Comparison of ENCODE assay signal across 9 cellular contexts in the genomic region with DNA sequence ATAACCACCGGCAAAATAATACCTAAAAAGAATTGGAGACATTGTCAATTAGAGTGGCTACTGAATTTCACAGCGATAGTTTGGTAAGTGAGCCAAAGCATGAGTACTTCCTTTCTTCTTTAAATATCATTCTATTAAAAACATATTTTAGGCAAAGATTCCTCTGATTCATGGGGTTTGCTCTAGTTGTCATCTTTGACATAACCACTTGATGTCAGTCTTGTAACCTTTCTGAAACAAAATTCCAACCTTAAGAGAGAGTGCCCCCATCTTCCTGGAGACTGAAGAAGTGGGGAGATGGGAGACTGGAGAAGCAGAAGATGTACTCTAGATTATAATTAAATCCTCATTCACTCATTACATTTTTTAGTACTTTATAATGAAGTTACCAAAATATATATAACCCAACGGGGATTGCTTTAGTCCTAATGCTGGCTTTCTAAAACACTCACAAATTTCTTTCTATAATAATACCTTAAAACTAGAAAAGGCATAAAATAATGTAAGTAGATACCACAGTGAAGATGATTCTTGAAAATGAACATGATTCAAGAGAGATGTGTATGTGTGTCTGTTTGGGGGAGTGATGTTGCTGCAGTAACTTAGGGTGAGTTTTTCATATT.
DNase-seq lines count a peak whose midpoint lies in the region; ATAC-seq and TF ChIP-seq lines count a peak whose summit lies in the region.
"Had no signal": no experiment of that assay in that cellular context is flagged by ENCODE, and none has a peak within 500 bp of the region (broad histone marks: within the 10 kb centered on the region; RNA-seq: fewer than 3 reads in every experiment).

No MANE protein-coding gene starts in this region.

- H3K36me3 Mint-ChIP-seq in mesothelial cell of epicardium: no peaks in the 10 kb centered on the region
- H3K36me3 Mint-ChIP-seq: CD4-positive, alpha-beta memory T cell had no signal

- DNase-seq in NCI-H2107 treated with DMSO at 0.1 percent for 48 hours (lab: John Stamatoyannopoulos, UW; ENCODE audit: unreplicated experiment) (peak; percentile 1), NCI-H2107 (lab: John Stamatoyannopoulos, UW) (no peak), NCI-H510A treated with DMSO at 0.1 percent for 48 hours (lab: John Stamatoyannopoulos, UW) (peak; percentile 10), dermis microvascular lymphatic vessel endothelial cell (ENCODE audit: low read depth in 2 of 2) (peak; percentile 17 to 46), non-pigmented ciliary epithelial cell (ENCODE audit: low read depth) (peak; percentile 27), T1000 (lab: John Stamatoyannopoulos, UW) (no peak), mesothelial cell of epicardium (ENCODE audit: low spot score in 2 of 2, unreplicated experiment in 2 of 2) (no peak)

- H3K4me3 Mint-ChIP-seq in mesothelial cell of epicardium: no peak overlapping the region
- H3K4me3 Mint-ChIP-seq: CD4-positive, alpha-beta memory T cell had no signal

- TF ChIP-seq CTCF in mesothelial cell of epicardium (IDR thresholded peaks at IDR 0.05; ENCODE audit: unreplicated experiment): no peak

- no peaks in the 10 kb centered on the region for H3K27me3 Mint-ChIP-seq in mesothelial cell of epicardium (ENCODE audit: low read depth)

- no peak for ATAC-seq in GM21717 (IDR thresholded peaks at IDR 0.05; ENCODE audit: unreplicated experiment)

- no peak overlapping the region for H3K27ac Mint-ChIP-seq in mesothelial cell of epicardium
- H3K27ac Mint-ChIP-seq: CD4-positive, alpha-beta memory T cell had no signal

- H3K4me1 Mint-ChIP-seq in mesothelial cell of epicardium: peaks cover 2% of the 10 kb centered on the region
- H3K4me1 Mint-ChIP-seq: CD4-positive, alpha-beta memory T cell had no signal

- H3K9me3 Mint-ChIP-seq in mesothelial cell of epicardium: no peaks in the 10 kb centered on the region

Comparison
In these comparisons a context has a peak if more than half of its experiments do, and no peak if none do; other contexts are left out.
1. DNase-seq: peak in NCI-H2107 treated with DMSO at 0.1 percent for 48 hours (single experiment), NCI-H510A treated with DMSO at 0.1 percent for 48 hours (single experiment), dermis microvascular lymphatic vessel endothelial cell (2 of 2) and non-pigmented ciliary epithelial cell (single experiment); none in NCI-H2107 (single experiment), T1000 (single experiment) and mesothelial cell of epicardium (0 of 2).